ENCODE assay signal across 8 cellular contexts in the genomic region with DNA sequence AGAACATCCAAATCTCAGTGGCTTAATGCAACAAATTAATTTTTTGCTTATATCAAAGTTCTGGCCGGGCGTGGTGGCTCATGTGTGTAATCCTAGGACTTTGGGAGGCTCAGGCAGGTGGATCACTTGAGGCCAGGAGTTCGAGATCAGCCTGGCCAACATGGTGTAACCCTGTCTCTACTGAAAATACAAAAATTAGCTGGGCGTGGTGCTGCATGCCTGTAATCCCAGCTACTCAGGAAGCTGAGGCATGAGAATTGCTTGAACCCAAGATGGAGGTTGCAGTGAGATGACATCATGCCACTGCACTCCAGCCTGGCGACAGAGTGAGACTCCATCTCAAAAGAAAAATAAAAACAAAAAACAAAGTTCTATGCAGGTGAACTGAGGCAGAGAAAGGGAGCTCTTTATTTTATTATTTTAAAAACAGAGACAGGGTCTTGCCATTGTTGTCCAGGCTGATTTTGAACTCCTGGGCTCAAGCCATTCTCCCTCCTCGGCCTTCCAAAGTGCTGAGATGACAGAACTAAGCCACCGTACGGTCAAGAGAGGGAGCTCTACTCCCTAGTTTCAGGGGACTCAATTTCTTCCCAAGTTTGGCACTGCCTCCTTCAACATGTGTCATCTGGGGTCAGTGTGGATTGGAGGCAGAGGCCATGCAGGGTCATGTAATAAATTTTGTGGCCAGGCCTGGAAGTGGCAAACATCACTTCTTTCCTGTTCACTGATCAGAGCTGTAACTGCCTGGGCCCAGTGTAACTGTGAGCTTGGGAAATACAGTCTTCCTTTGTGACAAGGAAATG. TPM values are rescaled to one million over a fixed set of nuclear protein-coding genes. Genes with fewer than 3 reads are reported as not detected.
DNase-seq lines count a peak whose midpoint lies in the region; ATAC-seq and TF ChIP-seq lines count a peak whose summit lies in the region.

No MANE protein-coding gene starts in this region.

- no peak overlapping the region for H3K18ac ChIP-seq in neuronal stem cell (ENCODE audit: low read length)

- peaks cover 41% of the 10 kb centered on the region for H3K36me3 Mint-ChIP-seq in CD8-positive, alpha-beta T cell

- in situ Hi-C loops in GM13977 (cut with MboI; ENCODE audit: low pct_unique_long_range_greater_than_20kb, low sequenced_read_pairs, unreplicated experiment): no loop called here

- peaks cover 43% of the 10 kb centered on the region for H3K4me1 Mint-ChIP-seq in CD8-positive, alpha-beta T cell (ENCODE audit: low read depth)

- peak overlapping the region; percentile 88 for H3K4me3 Mint-ChIP-seq in CD8-positive, alpha-beta T cell

- H3K27me3 ChIP-seq in CD8-positive, alpha-beta T cell (ENCODE audit: insufficient read depth, low read length): no peaks in the 10 kb centered on the region
- peaks cover 0 to 12% (median 0%) of the 10 kb centered on the region in 3 experiments for H3K27me3 ChIP-seq in neuronal stem cell (ENCODE audit: control insufficient read depth in 3 of 3, insufficient read depth in 3 of 3, low read depth in 1 of 3, low read length in 3 of 3)

- peaks cover 22% of the 10 kb centered on the region for H3K4me1 ChIP-seq in CD8-positive, alpha-beta T cell (ENCODE audit: insufficient read depth, low read length)
- peaks cover 4 to 10% of the 10 kb centered on the region in 2 donors for H3K4me1 ChIP-seq in neuronal stem cell (ENCODE audit: control insufficient read depth in 2 of 2, insufficient read depth in 1 of 2, low read depth in 1 of 2, low read length in 2 of 2)

- CTCF ChIA-PET in CD8-positive, alpha-beta T cell (lab: Charles Lee): interaction anchor here (0.6 to 1.4 kb wide), 3 partner anchors 17 to 199 kb away, joined by 3 read pairs; no protein-coding TSS in a partner anchor

- H3K79me1 ChIP-seq in neuronal stem cell (ENCODE audit: low read depth, low read length): no peaks in the 10 kb centered on the region

- no peak for TF ChIP-seq CTCF in CD8-positive, alpha-beta T cell (IDR thresholded peaks at IDR 0.05)
- TF ChIP-seq CTCF in GM13977 (IDR thresholded peaks at IDR 0.05; ENCODE audit: extremely low read depth, insufficient read depth, missing control alignments): peak; percentile 53

- H3K9me3 Mint-ChIP-seq in CD8-positive, alpha-beta T cell: no peaks in the 10 kb centered on the region

- no peak for DNase-seq in CD8-positive, alpha-beta T cell
- DNase-seq in GM13977 (ENCODE audit: low spot score) (no peak), SKM-1 treated with dmso at 0.1 percent for 144 hours (lab: John Stamatoyannopoulos, UW; ENCODE audit: unreplicated experiment) (peak; percentile 49), fibroblast of gingiva (ENCODE audit: low read depth) (peak; percentile 66), neuronal stem cell (ENCODE audit: low spot score) (peak; percentile 27), cerebellar nuclear complex (lab: John Stamatoyannopoulos, UW) (no peak), NCI-H2029 treated with DMSO at 0.1 percent for 48 hours (lab: John Stamatoyannopoulos, UW) (no peak), NCI-H2029 (lab: John Stamatoyannopoulos, UW) (no peak)

- no peak overlapping the region for H2BK5ac ChIP-seq in neuronal stem cell (ENCODE audit: low read length)

- POLR2A ChIA-PET in CD8-positive, alpha-beta T cell (lab: Charles Lee): interaction anchor here (1.0 to 1.3 kb wide), 2 partner anchors 64 to 340 kb away, joined by 3 read pairs; partner anchors contain the start of gene MRPS33

- H3K23ac ChIP-seq in neuronal stem cell (ENCODE audit: low read depth, low read length, poor library complexity): no peak overlapping the region

- H3K4me3 ChIP-seq in CD8-positive, alpha-beta T cell (ENCODE audit: low read depth, low read length): no peak overlapping the region
- no peak overlapping the region for H3K4me3 ChIP-seq in neuronal stem cell (ENCODE audit: low read length in 2 of 2)

- H3K36me3 ChIP-seq in CD8-positive, alpha-beta T cell (ENCODE audit: insufficient read depth, low read length): peaks cover 15% of the 10 kb centered on the region
- peaks cover 0 to 5% of the 10 kb centered on the region in 2 donors for H3K36me3 ChIP-seq in neuronal stem cell (replicated peaks in 1 of 2; ENCODE audit: control insufficient read depth in 2 of 2, insufficient read depth in 2 of 2, low read length in 2 of 2)

- intact Hi-C loops in CD8-positive, alpha-beta T cell (cut with DNase I, micrococcal nuclease): loop anchor here (5.0 to 10.0 kb wide), 7 partner anchors 50 to 1333 kb away; partner anchors contain the start of genes MKRN1 (in 2 of the 2), BRAF (in 1 of the 2), FMC1 (in 1 of the 2) and HIPK2 (in 1 of the 2)

- H3K14ac ChIP-seq in neuronal stem cell (ENCODE audit: low read length): no peak overlapping the region

- H2AFZ ChIP-seq in neuronal stem cell (ENCODE audit: low read length): no peak overlapping the region

- no peak overlapping the region for H2BK15ac ChIP-seq in neuronal stem cell (ENCODE audit: low read length)

- no peak overlapping the region for H3K4me2 ChIP-seq in neuronal stem cell (ENCODE audit: insufficient read depth, low read length, poor library complexity, severe bottlenecking)

- H3K9me3 ChIP-seq in CD8-positive, alpha-beta T cell (ENCODE audit: low read length): no peaks in the 10 kb centered on the region
- peaks cover 0 to 2% of the 10 kb centered on the region in 2 donors for H3K9me3 ChIP-seq in neuronal stem cell (replicated peaks in 1 of 2; ENCODE audit: control insufficient read depth in 2 of 2, insufficient read depth in 1 of 2, low read depth in 1 of 2, low read length in 2 of 2)

- no peaks in the 10 kb centered on the region for H3K27me3 Mint-ChIP-seq in CD8-positive, alpha-beta T cell (ENCODE audit: low read depth)

- no peak overlapping the region for H4K91ac ChIP-seq in neuronal stem cell (ENCODE audit: low read depth, low read length, poor library complexity)

- H3K27ac ChIP-seq in CD8-positive, alpha-beta T cell (ENCODE audit: low read depth, low read length): no peak overlapping the region
- no peak overlapping the region for H3K27ac ChIP-seq in neuronal stem cell (replicated peaks; ENCODE audit: low read length)

- no peak for ATAC-seq in CD8-positive, alpha-beta T cell

- H2AK5ac ChIP-seq in neuronal stem cell (ENCODE audit: low read depth, low read length): no peak overlapping the region

- H3K4ac ChIP-seq in neuronal stem cell (ENCODE audit: low read length): no peak overlapping the region

- no peak overlapping the region for H3K9ac ChIP-seq in neuronal stem cell (ENCODE audit: low read depth, low read length, poor library complexity)

- H2BK120ac ChIP-seq in neuronal stem cell (ENCODE audit: low read depth, low read length): no peak overlapping the region

- no peak overlapping the region for H3K27ac Mint-ChIP-seq in CD8-positive, alpha-beta T cell

- no peak overlapping the region for H2BK12ac ChIP-seq in neuronal stem cell (ENCODE audit: low read length)

- WGBS in neuronal stem cell (ENCODE audit: extremely low coverage in 2 of 2, insufficient read length in 2 of 2, insufficient replicate concordance in 1 of 2), 2 donors: no CpG with 5 or more reads among the region's 8 CpGs

- H4K8ac ChIP-seq in neuronal stem cell (ENCODE audit: low read depth, low read length): no peak overlapping the region

RNA-seq across cellular contexts. Expression of gene ADCK2, which starts 2.4 kb away (rescaled TPM):
- 10 to 100 TPM; 15.4 to 17.0 TPM for total RNA-seq in CD8-positive, alpha-beta T cell
- polyA plus RNA-seq in neuronal stem cell (2013, experiment 1 of 2): 8.7 TPM
- polyA plus RNA-seq in neuronal stem cell (2013, experiment 2 of 2): 8.8 TPM

RNA-seq across cellular contexts. Expression of gene NDUFB2, which starts 21.4 kb away (rescaled TPM):
- total RNA-seq in CD8-positive, alpha-beta T cell: 10 to 100 TPM; 83.9 to 84.5 TPM
- polyA plus RNA-seq in neuronal stem cell (2013, experiment 1 of 2): 296 TPM
- polyA plus RNA-seq in neuronal stem cell (2013, experiment 2 of 2): 293 TPM

RNA-seq across cellular contexts. Expression of gene DENND2A, which starts 34.5 kb away (rescaled TPM):
- under 1 TPM in 1 of 2 experiments, not detected in 1; 0.27 TPM for total RNA-seq in CD8-positive, alpha-beta T cell
- polyA plus RNA-seq in neuronal stem cell (2013, experiment 1 of 2): 32.4 TPM
- 33.1 TPM for polyA plus RNA-seq in neuronal stem cell (2013, experiment 2 of 2)

Comparison
In these comparisons a context has a peak if more than half of its experiments do, and no peak if none do; other contexts are left out.
1. DNase-seq: peak in SKM-1 treated with dmso at 0.1 percent for 144 hours (single experiment), fibroblast of gingiva (single experiment) and neuronal stem cell (single experiment); none in CD8-positive, alpha-beta T cell (0 of 7), GM13977 (single experiment), cerebellar nuclear complex (0 of 2), NCI-H2029 treated with DMSO at 0.1 percent for 48 hours (single experiment) and NCI-H2029 (single experiment).